ENCODE assay signal across 8 cellular contexts in genomic region chr1:16237343-16237830, GRCh38. TPM values are rescaled to one million over a fixed set of nuclear protein-coding genes. Genes with fewer than 3 reads are reported as not detected.
A peak's percentile ranks its signal among the peaks of the same experiment; 100 is the strongest.
DNase-seq lines count a peak whose midpoint lies in the region; ATAC-seq, FAIRE-seq and TF ChIP-seq lines count a peak whose summit lies in the region.

No MANE protein-coding gene starts in this region.

- no peaks in the 10 kb centered on the region for H4K20me1 ChIP-seq in DOHH2 (ENCODE audit: control insufficient read depth, insufficient read depth, low read depth, low read length)
- H4K20me1 ChIP-seq in OCI-LY1 (ENCODE audit: insufficient read depth, low read length): no peaks in the 10 kb centered on the region
- H4K20me1 ChIP-seq in endothelial cell of umbilical vein (replicated peaks; ENCODE audit: control insufficient read depth, extremely low read depth, insufficient read depth, low read length): no peaks in the 10 kb centered on the region

- H3K9me3 ChIP-seq in DOHH2 (ENCODE audit: control insufficient read depth, insufficient read depth, low read length) (no peaks in the 10 kb centered on the region), OCI-LY1 (ENCODE audit: low read length) (no peaks in the 10 kb centered on the region), endothelial cell of umbilical vein (replicated peaks; ENCODE audit: control insufficient read depth, insufficient read depth, low read length) (no peaks in the 10 kb centered on the region)

- H3K4me1 Mint-ChIP-seq in osteocyte (ENCODE audit: unreplicated experiment): peaks cover 19% of the 10 kb centered on the region

- CTCF ChIA-PET in endothelial cell of umbilical vein (lab: Charles Lee): interaction anchor here (1.1 to 2.0 kb wide), 6 partner anchors 11 to 158 kb away, joined by 3 to 10 read pairs (median 5); no protein-coding TSS in a partner anchor

- WGBS in lower leg skin, 2 donors: 21 to 22% methylated on average over 6 of the region's 6 CpGs

- H3K9ac ChIP-seq in OCI-LY1 (ENCODE audit: low read length) (peak overlapping the region; percentile 68), endothelial cell of umbilical vein (replicated peaks; ENCODE audit: extremely low read depth, insufficient read depth, low read length) (peak overlapping the region; percentile 65)

- H3K9me3 Mint-ChIP-seq in osteocyte (ENCODE audit: unreplicated experiment): no peaks in the 10 kb centered on the region

- H3K4me3 Mint-ChIP-seq in osteocyte (ENCODE audit: unreplicated experiment): peak overlapping the region; percentile 80

- H3K9me2 ChIP-seq in DOHH2 (replicated peaks; ENCODE audit: control insufficient read depth, low read length): no peaks in the 10 kb centered on the region
- H3K9me2 ChIP-seq in OCI-LY1 (ENCODE audit: low read depth, low read length): no peaks in the 10 kb centered on the region

- H3K27me3 ChIP-seq in DOHH2 (ENCODE audit: control insufficient read depth, low read length): no peaks in the 10 kb centered on the region
- H3K27me3 ChIP-seq in OCI-LY1 (ENCODE audit: insufficient read depth, low read length): no peaks in the 10 kb centered on the region
- H3K27me3 ChIP-seq in endothelial cell of umbilical vein (ENCODE audit: control insufficient read depth in 2 of 2, insufficient read depth in 2 of 2, low read length in 2 of 2): no peaks in the 10 kb centered on the region

- peaks cover 2% of the 10 kb centered on the region for H3K36me3 Mint-ChIP-seq in osteocyte (ENCODE audit: unreplicated experiment)

- intact Hi-C loops in endothelial cell of umbilical vein (cut with micrococcal nuclease) (loop anchor here (1.0 to 2.0 kb wide), 3 partner anchors 20 to 159 kb away; no protein-coding TSS in a partner anchor), lower leg skin (cut with DNase I; ENCODE audit: low total_unique reads) (no loop called here)

- no peak for TF ChIP-seq CTCF in DOHH2 (IDR thresholded peaks at IDR 0.05; ENCODE audit: low read depth, low read length, poor library complexity, severe bottlenecking)
- no peak for TF ChIP-seq CTCF in OCI-LY1 (IDR thresholded peaks at IDR 0.05; ENCODE audit: low read length)
- no peak for TF ChIP-seq CTCF in endothelial cell of umbilical vein (IDR thresholded peaks at IDR 0.05; ENCODE audit: extremely low read depth in 1 of 2, insufficient read depth in 1 of 2, low read depth in 1 of 2, low read length in 2 of 2)
- TF ChIP-seq CTCF in osteocyte (IDR thresholded peaks at IDR 0.05): no peak
- TF ChIP-seq CTCF in lower leg skin (IDR thresholded peaks at IDR 0.05): no peak

- H3K4me1 ChIP-seq in DOHH2 (ENCODE audit: control insufficient read depth, low read length) (peaks cover 16% of the 10 kb centered on the region), OCI-LY1 (ENCODE audit: insufficient read depth, low read length, severe bottlenecking) (peaks cover 22% of the 10 kb centered on the region), endothelial cell of umbilical vein (ENCODE audit: control insufficient read depth, extremely low read depth, insufficient read depth, low read length) (peaks cover 15% of the 10 kb centered on the region)

- H3K36me3 ChIP-seq in DOHH2 (ENCODE audit: control insufficient read depth, low read length) (no peaks in the 10 kb centered on the region), OCI-LY1 (ENCODE audit: insufficient read depth, low read length) (no peaks in the 10 kb centered on the region), endothelial cell of umbilical vein (ENCODE audit: control insufficient read depth in 2 of 2, extremely low read depth in 1 of 2, insufficient read depth in 2 of 2, low read length in 2 of 2) (no peaks in the 10 kb centered on the region)

- peak overlapping the region; percentile 88 for H3K27ac Mint-ChIP-seq in osteocyte (ENCODE audit: unreplicated experiment)

- peaks cover 5% of the 10 kb centered on the region; the same call in 1 of the 2 replicates for H3F3A ChIP-seq in DOHH2 (ENCODE audit: control insufficient read depth, insufficient read depth)
- H3F3A ChIP-seq in OCI-LY1 (ENCODE audit: insufficient read depth, low read length): no peaks in the 10 kb centered on the region

- dilution Hi-C loops in endothelial cell of umbilical vein (cut with MboI; ENCODE audit: extremely low pct_ligation_motif_present, low sequenced_read_pairs): no loop called here

- H3K4me2 ChIP-seq in DOHH2 (ENCODE audit: low read length): peak overlapping the region; percentile 84
- H3K4me2 ChIP-seq in OCI-LY1 (ENCODE audit: low read length): peak overlapping the region; percentile 92
- peak overlapping the region; percentile 91 for H3K4me2 ChIP-seq in endothelial cell of umbilical vein (ENCODE audit: insufficient read depth, low read length)

- H3K79me2 ChIP-seq in DOHH2 (ENCODE audit: control insufficient read depth, low read length): no peaks in the 10 kb centered on the region
- H3K79me2 ChIP-seq in OCI-LY1 (ENCODE audit: insufficient read depth, low read length): no peaks in the 10 kb centered on the region
- no peaks in the 10 kb centered on the region for H3K79me2 ChIP-seq in endothelial cell of umbilical vein (ENCODE audit: control insufficient read depth, insufficient read depth, low read length)

- ATAC-seq in GM19397 (IDR thresholded peaks at IDR 0.05; ENCODE audit: unreplicated experiment): no peak
- no peak for ATAC-seq in GM18517 (IDR thresholded peaks at IDR 0.05; ENCODE audit: unreplicated experiment)

- BruUV-seq in endothelial cell of umbilical vein (replicated peaks; lab: Mats Ljungman, UMichigan): TSS peak; percentile 74

- no peaks in the 10 kb centered on the region for H3K9me1 ChIP-seq in endothelial cell of umbilical vein (replicated peaks; ENCODE audit: control insufficient read depth, extremely low read depth, insufficient read depth, low read length)

- no peaks in the 10 kb centered on the region for H3K27me3 Mint-ChIP-seq in osteocyte (ENCODE audit: unreplicated experiment)

- TF ChIP-seq POLR2A in endothelial cell of umbilical vein (IDR thresholded peaks at IDR 0.05; ENCODE audit: low read depth, low read length) (peak; percentile 2), lower leg skin (IDR thresholded peaks at IDR 0.05) (no peak)

- H2AFZ ChIP-seq in OCI-LY1 (ENCODE audit: low read length) (peak overlapping the region; percentile 80), endothelial cell of umbilical vein (ENCODE audit: low read depth, low read length) (peak overlapping the region; percentile 63)

- H3K27ac ChIP-seq in DOHH2 (ENCODE audit: low read depth, low read length) (peak overlapping the region; percentile 11; the same call in 1 of the 2 replicates), OCI-LY1 (ENCODE audit: low read depth, low read length, poor library complexity, severe bottlenecking) (peak overlapping the region; percentile 7), endothelial cell of umbilical vein (ENCODE audit: insufficient read depth, low read depth, low read length) (peak overlapping the region; percentile 63)

- POLR2A ChIA-PET in endothelial cell of umbilical vein (lab: Charles Lee): no interaction called here

- FAIRE-seq in endothelial cell of umbilical vein (lab: Jason Lieb, UNC): no peak

- no peak for DNase-seq in endothelial cell of umbilical vein (ENCODE audit: low read depth, low spot score)
- DNase-seq in osteocyte (ENCODE audit: extremely low spot score, unreplicated experiment): no peak
- no peak for DNase-seq in inferior parietal cortex (ENCODE audit: extremely low spot score)
- no peak for DNase-seq in lower leg skin (ENCODE audit: low spot score in 2 of 2)

- peak overlapping the region; percentile 78 for H3K4me3 ChIP-seq in DOHH2 (ENCODE audit: low read length)
- peak overlapping the region; percentile 70 for H3K4me3 ChIP-seq in OCI-LY1 (ENCODE audit: low read depth, low read length, poor library complexity, severe bottlenecking)
- peak overlapping the region in 1 of 3 experiments; percentile 47 for H3K4me3 ChIP-seq in endothelial cell of umbilical vein (replicated peaks in 1 of 3; ENCODE audit: insufficient read depth in 1 of 3, low read depth in 1 of 3, low read length in 3 of 3)
- H3K4me3 ChIP-seq in lower leg skin (ENCODE audit: low read depth, poor library complexity, severe bottlenecking): no peak overlapping the region

TF ChIP-seq in endothelial cell of umbilical vein, 7 proteins besides CTCF, POLR2A, EP300 and RAD21 (continues in another document):
- TF ChIP-seq JUN (IDR thresholded peaks at IDR 0.05; ENCODE audit: borderline replicate concordance, insufficient read depth, insufficient read length, low read depth) (no peak), MYC (IDR thresholded peaks at IDR 0.05; ENCODE audit: low read depth, low read length) (no peak), POLR2AphosphoS5 (IDR thresholded peaks at IDR 0.05; ENCODE audit: insufficient read depth, low read depth, low read length) (no peak), FOS (IDR thresholded peaks at IDR 0.05; ENCODE audit: borderline replicate concordance, insufficient read depth, low read length) (no peak), GATA2 (IDR thresholded peaks at IDR 0.05; ENCODE audit: insufficient read depth, insufficient read length, low read depth, low read length) (no peak), EZH2 (IDR thresholded peaks at IDR 0.05; ENCODE audit: borderline replicate concordance, low read depth, low read length, severe bottlenecking) (no peak)

RNA-seq across cellular contexts. Expression of gene CPLANE2, which starts 0.4 kb away (rescaled TPM):
- total RNA-seq in endothelial cell of umbilical vein: 3.7 and 3.9 TPM in 2 replicates
- 4.6 and 5.9 TPM in 2 replicates for polyA plus RNA-seq in endothelial cell of umbilical vein
- 5.1 and 6.7 TPM in 2 replicates for polyA plus RNA-seq in endothelial cell of umbilical vein (2011; cell fraction: cytosol; rRNA removed)
- polyA plus RNA-seq in endothelial cell of umbilical vein (2011; cell fraction: nucleus; rRNA removed): 2.1 and 3.9 TPM in 2 replicates
- 4.8 and 5.2 TPM in 2 replicates for polyA plus RNA-seq in endothelial cell of umbilical vein (2012)
- polyA minus RNA-seq in endothelial cell of umbilical vein: 5.0 and 8.4 TPM in 2 replicates
- polyA minus RNA-seq in endothelial cell of umbilical vein (2011; cell fraction: cytosol; rRNA and poly(A)+ RNA removed): 9.8 TPM
- polyA minus RNA-seq in endothelial cell of umbilical vein (2011; cell fraction: nucleus; rRNA and poly(A)+ RNA removed): 3.4 and 4.0 TPM in 2 replicates
- 10.3 and 11.8 TPM in 2 replicates for total RNA-seq in osteocyte
- total RNA-seq in lower leg skin: 10 to 100 TPM in 2 of 4 donors, 1 to 10 TPM in 2; 6.0 to 17.2 (median 10.4) TPM

RNA-seq across cellular contexts. Expression of gene ARHGEF19, which starts 24.9 kb away (rescaled TPM):
- total RNA-seq in endothelial cell of umbilical vein (6.2 and 9.2 TPM in 2 replicates), osteocyte (8.5 and 9.5 TPM in 2 replicates), lower leg skin (10 to 100 TPM; 45.7 to 63.1 (median 48.5) TPM)
- 8.0 and 8.4 TPM in 2 replicates for polyA plus RNA-seq in endothelial cell of umbilical vein
- 5.3 and 7.7 TPM in 2 replicates for polyA plus RNA-seq in endothelial cell of umbilical vein (2011; cell fraction: cytosol; rRNA removed)
- 24.0 and 24.6 TPM in 2 replicates for polyA plus RNA-seq in endothelial cell of umbilical vein (2011; cell fraction: nucleus; rRNA removed)
- polyA plus RNA-seq in endothelial cell of umbilical vein (2012): 4.1 and 6.9 TPM in 2 replicates
- polyA minus RNA-seq in endothelial cell of umbilical vein: 4.1 and 5.0 TPM in 2 replicates
- 8.6 TPM for polyA minus RNA-seq in endothelial cell of umbilical vein (2011; cell fraction: cytosol; rRNA and poly(A)+ RNA removed)
- polyA minus RNA-seq in endothelial cell of umbilical vein (2011; cell fraction: nucleus; rRNA and poly(A)+ RNA removed): 1.9 and 3.3 TPM in 2 replicates

Comparison
In these comparisons a context has a peak if more than half of its experiments do, and no peak if none do; other contexts are left out.
1. H3K27ac ChIP-seq: peak in every context shown above with its lines; median percentile 63 in endothelial cell of umbilical vein; 11 in DOHH2; 7 in OCI-LY1.